Comparison of ENCODE assay signal across 20 cellular contexts in the genomic region with DNA sequence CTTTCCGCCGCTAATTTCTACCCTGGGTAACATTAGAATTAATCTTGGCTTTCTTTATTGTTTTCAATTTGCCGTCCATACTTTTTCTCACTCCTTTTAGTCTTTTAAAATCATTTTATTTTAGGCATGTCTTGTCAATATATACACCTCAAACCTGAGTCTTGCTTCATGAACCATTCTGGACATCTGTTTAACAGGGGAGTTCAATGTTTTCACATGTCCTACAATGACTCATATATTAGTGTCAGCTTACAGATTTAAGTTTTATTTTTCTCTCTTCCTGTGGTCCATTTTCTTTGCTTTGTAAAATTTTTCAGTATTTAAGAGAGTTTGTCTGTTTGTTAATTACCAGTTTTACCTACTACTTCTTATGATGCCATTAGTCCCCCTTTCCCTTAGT.
DNase-seq lines count a peak whose midpoint lies in the region; ATAC-seq and TF ChIP-seq lines count a peak whose summit lies in the region.
"Had no signal": no experiment of that assay in that cellular context is flagged by ENCODE, and none has a peak within 500 bp of the region (broad histone marks: within the 10 kb centered on the region; RNA-seq: fewer than 3 reads in every experiment).

No MANE protein-coding gene starts in this region.

- H3K4me3 Mint-ChIP-seq in activated CD8-positive, alpha-beta memory T cell treated with anti-CD3 and anti-CD28 coated beads, Interleukin-2, amount 10 ng/mL, durations not matched to agents 7 days and 5 days: no peak overlapping the region

- no peaks in the 10 kb centered on the region for H3K4me1 ChIP-seq in mammary epithelial cell (ENCODE audit: insufficient read depth, low read length)
- H3K4me1 ChIP-seq: SJSA1 had no signal

- H3K27me3 ChIP-seq in mammary epithelial cell (ENCODE audit: insufficient read depth, low read length): no peaks in the 10 kb centered on the region
- H3K27me3 ChIP-seq: SJSA1 had no signal

- BruUV-seq in mammary epithelial cell (replicated peaks; lab: Mats Ljungman, UMichigan): no TSS peak

- no peak overlapping the region for H3K4me3 ChIP-seq in mammary epithelial cell (replicated peaks in 1 of 3; ENCODE audit: insufficient read depth in 1 of 3, low read depth in 2 of 3, low read length in 3 of 3)
- no peak overlapping the region for H3K4me3 ChIP-seq in skeletal muscle cell (ENCODE audit: low read depth, low read length)
- H3K4me3 ChIP-seq: SJSA1 had no signal

- H3K27ac Mint-ChIP-seq in activated CD8-positive, alpha-beta memory T cell treated with anti-CD3 and anti-CD28 coated beads, Interleukin-2, amount 10 ng/mL, durations not matched to agents 7 days and 5 days: no peak overlapping the region

- H4K20me1 ChIP-seq in mammary epithelial cell (ENCODE audit: insufficient read depth, low read length): no peaks in the 10 kb centered on the region

- no peaks in the 10 kb centered on the region for H3K36me3 ChIP-seq in mammary epithelial cell (ENCODE audit: insufficient read depth, low read length)
- H3K36me3 ChIP-seq: SJSA1 had no signal

- no peak for ATAC-seq in activated CD8-positive, alpha-beta memory T cell treated with anti-CD3 and anti-CD28 coated beads, Interleukin-2, amount 10 ng/mL, durations not matched to agents 7 days and 5 days
- ATAC-seq: Right ventricle myocardium inferior had no signal

- H3K4me1 Mint-ChIP-seq in activated CD8-positive, alpha-beta memory T cell treated with anti-CD3 and anti-CD28 coated beads, Interleukin-2, amount 10 ng/mL, durations not matched to agents 7 days and 5 days: no peaks in the 10 kb centered on the region

- in situ Hi-C loops in mammary epithelial cell (cut with MboI; ENCODE audit: low sequenced_read_pairs in 2 of 2): no loop called here

- no peaks in the 10 kb centered on the region for H3K9me3 ChIP-seq in mammary epithelial cell (replicated peaks; ENCODE audit: insufficient read depth, low read length)
- H3K9me3 ChIP-seq: SJSA1 had no signal

- H3K27me3 Mint-ChIP-seq in activated CD8-positive, alpha-beta memory T cell treated with anti-CD3 and anti-CD28 coated beads, Interleukin-2, amount 10 ng/mL, durations not matched to agents 7 days and 5 days: no peaks in the 10 kb centered on the region

- H2AFZ ChIP-seq in mammary epithelial cell (ENCODE audit: low read depth, low read length): no peak overlapping the region

- CTCF ChIA-PET in mammary epithelial cell (lab: Charles Lee; ENCODE audit: low non-redundant PET): no interaction called here
- CTCF ChIA-PET in activated CD8-positive, alpha-beta memory T cell treated with anti-CD3 and anti-CD28 coated beads, Interleukin-2, amount 10 ng/mL, durations not matched to agents 7 days and 5 days (lab: Charles Lee): no interaction called here

- WGBS in mammary epithelial cell (ENCODE audit: low coverage, missing lambda C conversion rate): 94% methylated on average over 3 of the region's 3 CpGs

- no peak for TF ChIP-seq CTCF in mammary epithelial cell (conservative IDR thresholded peaks at IDR 0.05 in 1 of 2, IDR thresholded peaks at IDR 0.05 in 1 of 2; ENCODE audit: extremely low read depth in 1 of 2, insufficient read depth in 1 of 2, low read depth in 1 of 2, low read length in 2 of 2)

- peaks cover 2% of the 10 kb centered on the region for H3K9me3 Mint-ChIP-seq in activated CD8-positive, alpha-beta memory T cell treated with anti-CD3 and anti-CD28 coated beads, Interleukin-2, amount 10 ng/mL, durations not matched to agents 7 days and 5 days (ENCODE audit: low read depth)

- no peak overlapping the region for H3K9ac ChIP-seq in mammary epithelial cell (ENCODE audit: insufficient read depth, low read length)

- H3K36me3 Mint-ChIP-seq in activated CD8-positive, alpha-beta memory T cell treated with anti-CD3 and anti-CD28 coated beads, Interleukin-2, amount 10 ng/mL, durations not matched to agents 7 days and 5 days: peaks cover 10% of the 10 kb centered on the region

- H3K4me2 ChIP-seq in mammary epithelial cell (ENCODE audit: insufficient read depth, low read depth, low read length): peak overlapping the region; percentile 35

- dilution Hi-C loops in mammary epithelial cell (cut with HindIII; ENCODE audit: low sequenced_read_pairs): no loop called here

- peak; percentile 32 for DNase-seq in HCEC 1CT
- peak; percentile 41 for DNase-seq in mammary epithelial cell
- peak; percentile 6 for DNase-seq in fibroblast of peridontal ligament (ENCODE audit: extremely low read depth)
- DNase-seq in skeletal muscle cell (ENCODE audit: low read depth): peak; percentile 7
- DNase-seq in kidney tubule cell (ENCODE audit: low spot score): no peak
- DNase-seq in A172 (ENCODE audit: low spot score): no peak
- DNase-seq in activated CD8-positive, alpha-beta memory T cell treated with anti-CD3 and anti-CD28 coated beads, Interleukin-2, amount 10 ng/mL, durations not matched to agents 7 days and 5 days: no peak
- DNase-seq: DMS153, DND-41, KG1, NCI-H1048, NCI-H1417, NCI-H1694 treated with DMSO at 0.1 percent for 48 hours, NCI-H2081 treated with DMSO at 0.1 percent for 48 hours, NCI-H2171, NCI-H226, NCI-H524, NCI-H774 had no signal

- H3K27ac ChIP-seq in mammary epithelial cell (ENCODE audit: insufficient read depth, low read depth, low read length): no peak overlapping the region
- H3K27ac ChIP-seq: SJSA1 had no signal

- no peaks in the 10 kb centered on the region for H3K79me2 ChIP-seq in mammary epithelial cell (ENCODE audit: insufficient read depth, low read length)

- intact Hi-C loops in mammary epithelial cell (cut with micrococcal nuclease): no loop called here

Comparison
In these comparisons a context has a peak if more than half of its experiments do, and no peak if none do; other contexts are left out.
1. DNase-seq: peak in HCEC 1CT (single experiment), mammary epithelial cell (single experiment), fibroblast of peridontal ligament (single experiment) and skeletal muscle cell (single experiment); none in kidney tubule cell (single experiment), A172 (single experiment) and activated CD8-positive, alpha-beta memory T cell treated with anti-CD3 and anti-CD28 coated beads, Interleukin-2, amount 10 ng/mL, durations not matched to agents 7 days and 5 days (single experiment).